25 cellular contexts compared by ENCODE assay signal in genomic region chr3:44926172-44926571, GRCh38. TPM values are rescaled to one million over a fixed set of nuclear protein-coding genes. Genes with fewer than 3 reads are reported as not detected.
A peak's percentile ranks its signal among the peaks of the same experiment; 100 is the strongest.
DNase-seq lines count a peak whose midpoint lies in the region; ATAC-seq, FAIRE-seq and TF ChIP-seq lines count a peak whose summit lies in the region.
"Had no signal": no experiment of that assay in that cellular context is flagged by ENCODE, and none has a peak within 500 bp of the region (broad histone marks: within the 10 kb centered on the region; RNA-seq: fewer than 3 reads in every experiment).

No MANE protein-coding gene starts in this region.

- H3K4me1 ChIP-seq in HCT116 (ENCODE audit: control insufficient read depth in 1 of 2, insufficient read depth in 2 of 2, low read length in 2 of 2) (no peaks in the 10 kb centered on the region), GM12878 (ENCODE audit: control insufficient read depth, insufficient read depth, low read length) (no peaks in the 10 kb centered on the region)
- H3K4me1 ChIP-seq: body of pancreas, SJSA1 had no signal

- FAIRE-seq in GM12878 (lab: Jason Lieb, UNC), result no peak
- FAIRE-seq: urothelium cell line had no signal

- no peak for TF ChIP-seq EP300 in GM12878 (IDR thresholded peaks at IDR 0.05; ENCODE audit: borderline replicate concordance in 1 of 2, control insufficient read depth in 1 of 2, low read depth in 2 of 2, low read length in 2 of 2)

- H3K27ac ChIP-seq in 22Rv1, result no peak overlapping the region
- H3K27ac ChIP-seq in HCT116 (ENCODE audit: low read depth, low read length), result no peak overlapping the region
- no peak overlapping the region for H3K27ac ChIP-seq in GM12878 (ENCODE audit: control insufficient read depth, insufficient read depth)
- H3K27ac ChIP-seq: body of pancreas, SJSA1 had no signal

- no peak overlapping the region for H2AFZ ChIP-seq in HCT116 (ENCODE audit: low read depth, low read length, poor library complexity, severe bottlenecking)
- no peak overlapping the region for H2AFZ ChIP-seq in GM12878 (ENCODE audit: control insufficient read depth, low read depth, low read length)

- H3K27me3 Mint-ChIP-seq in immature natural killer cell (ENCODE audit: low read depth in 3 of 3), result peaks cover 0 to 2% (median 0%) of the 10 kb centered on the region in 3 donors
- H3K27me3 Mint-ChIP-seq: activated naive CD8-positive, alpha-beta T cell treated with anti-CD3 and anti-CD28 coated beads, Interleukin-2, amount 10 ng/mL, durations not matched to agents 7 days and 5 days; CD4-positive, alpha-beta T cell had no signal

- in situ Hi-C loops in GM12878 (cut with MboI), result no loop called here

- DNase-seq in HCT116 (ENCODE audit: low read depth, low spot score) (no peak), GM12878 (ENCODE audit: low read depth, low spot score) (no peak), Ammon's horn (ENCODE audit: low spot score) (no peak), immature natural killer cell (no peak)
- DNase-seq: ACHN; activated naive CD8-positive, alpha-beta T cell treated with anti-CD3 and anti-CD28 coated beads, Interleukin-2, amount 10 ng/mL, durations not matched to agents 7 days and 5 days; activated T-cell treated with anti-CD3 and anti-CD28 coated beads, Interleukin-2, amount 50 U/mL, for 4 hours; CD4-positive, alpha-beta T cell; DMS53; left ventricle myocardium superior; MM.1S; mucosa of descending colon; NCI-H1694 treated with DMSO at 0.1 percent for 48 hours; NCI-H2227 treated with DMSO at 0.1 percent for 48 hours; NCI-H82 had no signal

- H3K9me3 Mint-ChIP-seq in immature natural killer cell, result no peaks in the 10 kb centered on the region
- H3K9me3 Mint-ChIP-seq: activated naive CD8-positive, alpha-beta T cell treated with anti-CD3 and anti-CD28 coated beads, Interleukin-2, amount 10 ng/mL, durations not matched to agents 7 days and 5 days; activated T-cell treated with anti-CD3 and anti-CD28 coated beads, Interleukin-2, amount 50 U/mL, for 4 hours; CD4-positive, alpha-beta T cell; neural crest cell; T-helper 2 cell treated with Interferon-gamma antibody and Interleukin-4, amounts not matched to agents 5 μg/mL and 100 μg/mL, for 36 hours had no signal

- H3K27ac Mint-ChIP-seq in immature natural killer cell, result peak overlapping the region in 2 of 6 donors; percentile 7 to 21
- H3K27ac Mint-ChIP-seq: activated naive CD8-positive, alpha-beta T cell treated with anti-CD3 and anti-CD28 coated beads, Interleukin-2, amount 10 ng/mL, durations not matched to agents 7 days and 5 days; CD4-positive, alpha-beta T cell; T-helper 2 cell treated with Interferon-gamma antibody and Interleukin-4, amounts not matched to agents 5 μg/mL and 100 μg/mL, for 36 hours had no signal

- H3K9me2 ChIP-seq in HCT116 (ENCODE audit: insufficient read depth), result no peaks in the 10 kb centered on the region

- POLR2A ChIA-PET in HCT116 (lab: Charles Lee), result no interaction called here
- POLR2A ChIA-PET in GM12878 (lab: Charles Lee), result no interaction called here

- peaks cover 13 to 43% (median 36%) of the 10 kb centered on the region in 3 donors for H3K36me3 Mint-ChIP-seq in immature natural killer cell

- TF ChIP-seq POLR2A in HCT116 (IDR thresholded peaks at IDR 0.05; ENCODE audit: borderline replicate concordance, extremely low read depth, insufficient read depth, insufficient read length) (no peak), GM12878 (IDR thresholded peaks at IDR 0.05; ENCODE audit: low read depth, low read length) (no peak)

- ATAC-seq in HCT116 (peak; percentile 63), GM12878 (no peak), GM19455 (IDR thresholded peaks at IDR 0.05; ENCODE audit: unreplicated experiment) (no peak)
- ATAC-seq: activated CD4-positive, CD25-positive, alpha-beta regulatory T cell treated with anti-CD3 and anti-CD28 coated beads, Interleukin-2, amount 50 U/mL, for 24 hours; activated T-cell treated with anti-CD3 and anti-CD28 coated beads, Interleukin-2, amount 50 U/mL, for 4 hours; body of pancreas; left ventricle myocardium superior; mucosa of descending colon; Panc1 had no signal

- TF ChIP-seq RAD21 in HCT116 (IDR thresholded peaks at IDR 0.05; ENCODE audit: low read depth) (no peak), GM12878 (IDR thresholded peaks at IDR 0.05; ENCODE audit: insufficient read depth, low read depth, low read length) (no peak)

- no peaks in the 10 kb centered on the region for H4K20me1 ChIP-seq in HCT116 (ENCODE audit: insufficient read depth)
- no peaks in the 10 kb centered on the region for H4K20me1 ChIP-seq in GM12878 (ENCODE audit: control insufficient read depth, insufficient read depth)

- BruUV-seq in HCT116 (replicated peaks; lab: Mats Ljungman, UMichigan) (TSS peak; percentile 19), GM12878 (replicated peaks; lab: Mats Ljungman, UMichigan) (TSS peak; percentile 26)

- SMC1A ChIA-PET in GM12878 (lab: Charles Lee; ENCODE audit: uncharacterized antibody, unreplicated experiment), result no interaction called here

- H3K9ac ChIP-seq in HCT116 (ENCODE audit: low read length), result no peak overlapping the region
- H3K9ac ChIP-seq in GM12878 (ENCODE audit: control insufficient read depth, insufficient read depth, low read length), result no peak overlapping the region

- no peaks in the 10 kb centered on the region for H3K4me1 Mint-ChIP-seq in immature natural killer cell
- H3K4me1 Mint-ChIP-seq: activated naive CD8-positive, alpha-beta T cell treated with anti-CD3 and anti-CD28 coated beads, Interleukin-2, amount 10 ng/mL, durations not matched to agents 7 days and 5 days; neural crest cell had no signal

- CTCF ChIA-PET in HCT116 (lab: Charles Lee) (no interaction called here), GM12878 (lab: Yijun Ruan, JAX) (no interaction called here)

- TF ChIP-seq CTCF in 22Rv1 (IDR thresholded peaks at IDR 0.05), result peak; percentile 48
- TF ChIP-seq CTCF in HCT116 (IDR thresholded peaks at IDR 0.05 in 2 of 3, conservative IDR thresholded peaks at IDR 0.05 in 1 of 3; ENCODE audit: borderline replicate concordance in 1 of 3, insufficient read depth in 1 of 3, low read depth in 2 of 3, low read length in 2 of 3), result peak; percentile 9 to 48 (median 28); a peak in 3 of 6 replicates
- 0 out of 6 replicates have a peak, but pooled peaks of 1 of the 3 experiments have one; percentile 7 for TF ChIP-seq CTCF in GM12878 (IDR thresholded peaks at IDR 0.05 in 2 of 3, conservative IDR thresholded peaks at IDR 0.05 in 1 of 3; ENCODE audit: control insufficient read depth in 2 of 3, extremely low read depth in 1 of 3, insufficient read depth in 1 of 3, low read depth in 3 of 3, low read length in 3 of 3)

- no peaks in the 10 kb centered on the region for H3K79me2 ChIP-seq in HCT116 (ENCODE audit: insufficient read depth, low read length)
- no peaks in the 10 kb centered on the region for H3K79me2 ChIP-seq in GM12878 (ENCODE audit: control insufficient read depth, insufficient read depth, low read length)

- H3K4me3 ChIP-seq in HCT116 (replicated peaks in 1 of 2; ENCODE audit: low read depth in 1 of 2, low read length in 2 of 2), result no peak overlapping the region
- H3K4me3 ChIP-seq in GM12878, result no peak overlapping the region
- H3K4me3 ChIP-seq: body of pancreas, mucosa of descending colon, SJSA1 had no signal

- intact Hi-C loops in HCT116 (cut with micrococcal nuclease) (no loop called here), GM12878 (cut with micrococcal nuclease; ENCODE audit: unreplicated experiment) (no loop called here)

- WGBS in GM12878 (ENCODE audit: insufficient coverage, insufficient replicate concordance, low lambda C conversion rate, missing lambda C conversion rate), result 97% methylated on average over 10 of the region's 10 CpGs

- H3K4me2 ChIP-seq in HCT116 (ENCODE audit: low read length) (no peak overlapping the region), GM12878 (ENCODE audit: control insufficient read depth, insufficient read depth) (no peak overlapping the region)

- H3K27me3 ChIP-seq in HCT116 (ENCODE audit: insufficient read depth, low read length) (no peaks in the 10 kb centered on the region), GM12878 (replicated peaks in 1 of 2; ENCODE audit: control insufficient read depth in 2 of 2, insufficient read depth in 2 of 2, low read length in 1 of 2) (no peaks in the 10 kb centered on the region)
- H3K27me3 ChIP-seq: body of pancreas, SJSA1 had no signal

- H3K36me3 ChIP-seq in HCT116 (ENCODE audit: control insufficient read depth in 1 of 2, insufficient read depth in 2 of 2, low read length in 2 of 2) (peaks cover 0 to 7% of the 10 kb centered on the region in 2 experiments; a peak in 1 of 4 replicates), GM12878 (ENCODE audit: control insufficient read depth in 2 of 2, insufficient read depth in 2 of 2, low read length in 1 of 2) (peaks cover 0 to 16% of the 10 kb centered on the region in 2 experiments; a peak in 3 of 4 replicates)

- H3K4me3 Mint-ChIP-seq in immature natural killer cell, result no peak overlapping the region
- H3K4me3 Mint-ChIP-seq: activated naive CD8-positive, alpha-beta T cell treated with anti-CD3 and anti-CD28 coated beads, Interleukin-2, amount 10 ng/mL, durations not matched to agents 7 days and 5 days; activated T-cell treated with anti-CD3 and anti-CD28 coated beads, Interleukin-2, amount 50 U/mL, for 4 hours; CD4-positive, alpha-beta T cell; neural crest cell; T-helper 2 cell treated with Interferon-gamma antibody and Interleukin-4, amounts not matched to agents 5 μg/mL and 100 μg/mL, for 36 hours had no signal

- RAD21 ChIA-PET in HCT116 (lab: Charles Lee; ENCODE audit: low non-redundant PET in 1 of 2, low total read pairs in 2 of 2, uncharacterized antibody in 2 of 2, unreplicated experiment in 2 of 2), result no interaction called here
- RAD21 ChIA-PET in GM12878 (lab: Charles Lee; ENCODE audit: unreplicated experiment), result no interaction called here

- H3K9me3 ChIP-seq in HCT116 (ENCODE audit: control insufficient read depth in 1 of 2, insufficient read depth in 1 of 2, low read depth in 1 of 2, low read length in 2 of 2), result no peaks in the 10 kb centered on the region
- no peaks in the 10 kb centered on the region for H3K9me3 ChIP-seq in GM12878 (replicated peaks; ENCODE audit: control insufficient read depth, insufficient read depth, low read length)
- H3K9me3 ChIP-seq: body of pancreas, mucosa of descending colon, SJSA1 had no signal

RNA-seq across cellular contexts. Expression of gene ZDHHC3, which starts 49.8 kb away (rescaled TPM):
- 61.1 TPM for total RNA-seq in HCT116 (2021; ENCODE audit: unreplicated experiment)
- 63.4 and 73.1 TPM in 2 replicates for polyA plus RNA-seq in HCT116 (2012)
- total RNA-seq in GM12878 (2013; cell fraction: nucleolus; rRNA removed), result 56.2 and 56.3 TPM in 2 replicates
- 46.5 and 46.9 TPM in 2 replicates for total RNA-seq in GM12878 (2014; rRNA removed)
- 29.6 and 32.1 TPM in 2 replicates for total RNA-seq in GM12878 (2014; rRNA removed; fragmentation: Illumina TruSeq; extraction: Trizol)
- total RNA-seq in GM12878 (2021), result 40.0 and 42.6 TPM in 2 replicates
- polyA plus RNA-seq in GM12878 (2011; ENCODE audit: low read depth), result 11.9 TPM
- polyA plus RNA-seq in GM12878 (2011; rRNA removed), result 56.5 and 79.1 TPM in 2 replicates
- 87.6 and 105 TPM in 2 replicates for polyA plus RNA-seq in GM12878 (2011; cell fraction: cytosol; rRNA removed)
- 50.4 and 58.3 TPM in 2 replicates for polyA plus RNA-seq in GM12878 (2011; cell fraction: nucleus; rRNA removed)
- 19.2 and 21.2 TPM in 2 replicates for polyA plus RNA-seq in GM12878 (2012)
- 40.3 and 47.8 TPM in 2 replicates for polyA plus RNA-seq in GM12878 (2014; fragmentation: Illumina TruSeq; extraction: Trizol)
- polyA plus RNA-seq in GM12878 (2014; fragmentation: Nextera tagmentation; extraction: Ambion mirVana), result 1 to 10 TPM; 6.8 to 7.4 TPM
- polyA plus RNA-seq in GM12878 (2014; rRNA removed), result 38.1 and 41.5 TPM in 2 replicates
- polyA plus RNA-seq in GM12878 (2016; fragmentation: Nextera tagmentation; extraction: Ambion mirVana), result 10 to 100 TPM; 39.4 to 42.1 TPM
- polyA minus RNA-seq in GM12878 (2011; rRNA and poly(A)+ RNA removed), result 190 TPM in 2 replicates
- 25.6 and 27.0 TPM in 2 replicates for polyA minus RNA-seq in GM12878 (2011; cell fraction: cytosol; rRNA and poly(A)+ RNA removed)
- 24.4 and 43.5 TPM in 2 replicates for polyA minus RNA-seq in GM12878 (2011; cell fraction: nucleus; rRNA and poly(A)+ RNA removed)
- 10 to 100 TPM; 43.5 to 65.3 (median 46.9) TPM for polyA plus RNA-seq in immature natural killer cell

RNA-seq across cellular contexts. Expression of gene EXOSC7, which starts 49.9 kb away (rescaled TPM):
- total RNA-seq in HCT116 (2021; ENCODE audit: unreplicated experiment), result 72.6 TPM
- polyA plus RNA-seq in HCT116 (2012), result 99.2 and 104 TPM in 2 replicates
- total RNA-seq in GM12878 (2013; cell fraction: nucleolus; rRNA removed), result 100 and 127 TPM in 2 replicates
- total RNA-seq in GM12878 (2014; rRNA removed), result 76.8 and 77.9 TPM in 2 replicates
- total RNA-seq in GM12878 (2014; rRNA removed; fragmentation: Illumina TruSeq; extraction: Trizol), result 66.7 and 68.5 TPM in 2 replicates
- total RNA-seq in GM12878 (2021), result 55.5 and 62.2 TPM in 2 replicates
- polyA plus RNA-seq in GM12878 (2011; ENCODE audit: low read depth), result 63.3 TPM
- polyA plus RNA-seq in GM12878 (2011; rRNA removed), result 119 and 121 TPM in 2 replicates
- 70.9 and 86.3 TPM in 2 replicates for polyA plus RNA-seq in GM12878 (2011; cell fraction: cytosol; rRNA removed)
- 84.9 and 86.2 TPM in 2 replicates for polyA plus RNA-seq in GM12878 (2011; cell fraction: nucleus; rRNA removed)
- 60.1 and 67.1 TPM in 2 replicates for polyA plus RNA-seq in GM12878 (2012)
- polyA plus RNA-seq in GM12878 (2014; fragmentation: Illumina TruSeq; extraction: Trizol), result 46.3 and 58.0 TPM in 2 replicates
- polyA plus RNA-seq in GM12878 (2014; fragmentation: Nextera tagmentation; extraction: Ambion mirVana), result 100 to 1,000 TPM; 159 to 193 TPM
- 71.9 and 72.6 TPM in 2 replicates for polyA plus RNA-seq in GM12878 (2014; rRNA removed)
- polyA plus RNA-seq in GM12878 (2016; fragmentation: Nextera tagmentation; extraction: Ambion mirVana), result 10 to 100 TPM; 88.9 to 94.5 TPM
- 70.0 and 75.6 TPM in 2 replicates for polyA minus RNA-seq in GM12878 (2011; rRNA and poly(A)+ RNA removed)
- 13.4 and 16.3 TPM in 2 replicates for polyA minus RNA-seq in GM12878 (2011; cell fraction: cytosol; rRNA and poly(A)+ RNA removed)
- 34.9 and 60.0 TPM in 2 replicates for polyA minus RNA-seq in GM12878 (2011; cell fraction: nucleus; rRNA and poly(A)+ RNA removed)
- polyA plus RNA-seq in immature natural killer cell, result 10 to 100 TPM; 35.0 to 73.2 (median 52.2) TPM

RNA-seq across cellular contexts. Expression of gene TGM4, which starts 51.8 kb away (rescaled TPM):
- total RNA-seq in HCT116 (2021; ENCODE audit: unreplicated experiment), result not detected
- 0.06 TPM in 1 of 2 replicates, not detected in the other for polyA plus RNA-seq in HCT116 (2012)
- total RNA-seq in GM12878 (2013; cell fraction: nucleolus; rRNA removed), result not detected in 2 replicates
- total RNA-seq in GM12878 (2014; rRNA removed), result not detected in 2 replicates
- not detected in 2 replicates for total RNA-seq in GM12878 (2014; rRNA removed; fragmentation: Illumina TruSeq; extraction: Trizol)
- total RNA-seq in GM12878 (2021), result not detected in 2 replicates
- polyA plus RNA-seq in GM12878 (2011; ENCODE audit: low read depth), result not detected
- not detected in 2 replicates for polyA plus RNA-seq in GM12878 (2011; rRNA removed)
- polyA plus RNA-seq in GM12878 (2011; cell fraction: cytosol; rRNA removed), result 0.03 TPM in 1 of 2 replicates, not detected in the other
- polyA plus RNA-seq in GM12878 (2011; cell fraction: nucleus; rRNA removed), result 0.03 TPM in 1 of 2 replicates, not detected in the other
- not detected in 2 replicates for polyA plus RNA-seq in GM12878 (2012)
- not detected in 2 replicates for polyA plus RNA-seq in GM12878 (2014; fragmentation: Illumina TruSeq; extraction: Trizol)
- polyA plus RNA-seq in GM12878 (2014; fragmentation: Nextera tagmentation; extraction: Ambion mirVana), result not detected
- not detected in 2 replicates for polyA plus RNA-seq in GM12878 (2014; rRNA removed)
- not detected for polyA plus RNA-seq in GM12878 (2016; fragmentation: Nextera tagmentation; extraction: Ambion mirVana)
- polyA minus RNA-seq in GM12878 (2011; rRNA and poly(A)+ RNA removed), result 0.05 TPM in 1 of 2 replicates, not detected in the other
- polyA minus RNA-seq in GM12878 (2011; cell fraction: cytosol; rRNA and poly(A)+ RNA removed), result not detected in 2 replicates
- polyA minus RNA-seq in GM12878 (2011; cell fraction: nucleus; rRNA and poly(A)+ RNA removed), result not detected in 2 replicates
- polyA plus RNA-seq in immature natural killer cell, result under 1 TPM in 1 of 3 donors, not detected in 2; 0.15 TPM
- total RNA-seq: activated naive CD8-positive, alpha-beta T cell treated with anti-CD3 and anti-CD28 coated beads, Interleukin-2, amount 10 ng/mL, durations not matched to agents 7 days and 5 days; activated T-cell treated with anti-CD3 and anti-CD28 coated beads, Interleukin-2, amount 50 U/mL, for 4 hours; body of pancreas; CD4-positive, alpha-beta T cell; left ventricle myocardium superior; mucosa of descending colon; neural crest cell; subcutaneous adipose tissue had no signal
